18 cellular contexts compared by ENCODE assay signal in the genomic region with DNA sequence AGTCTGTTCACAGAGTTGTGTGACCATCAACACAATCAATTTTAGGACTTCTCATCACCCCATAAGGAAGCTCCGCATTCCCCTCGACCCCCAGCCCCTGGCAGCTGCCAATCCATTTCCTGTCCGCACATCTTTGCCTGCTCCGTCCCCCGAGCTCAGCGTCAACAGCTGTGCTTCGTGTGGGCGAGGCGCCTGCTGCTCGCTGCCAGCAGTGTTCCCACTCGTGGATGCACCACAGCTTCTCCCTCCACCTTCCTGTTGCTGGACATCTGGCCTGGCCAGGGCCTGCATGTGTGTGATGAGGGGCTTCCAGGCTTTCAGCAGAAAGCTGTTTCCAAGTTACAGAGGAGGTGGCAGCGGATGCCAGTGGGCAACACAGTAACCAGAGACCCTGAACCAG.
DNase-seq lines count a peak whose midpoint lies in the region; ATAC-seq and TF ChIP-seq lines count a peak whose summit lies in the region.
"Had no signal": no experiment of that assay in that cellular context is flagged by ENCODE, and none has a peak within 500 bp of the region (broad histone marks: within the 10 kb centered on the region; RNA-seq: fewer than 3 reads in every experiment).

No MANE protein-coding gene starts in this region.

- H3K27ac Mint-ChIP-seq in CD8-positive, alpha-beta memory T cell = peak overlapping the region in 6 of 8 donors; percentile 51 to 99 (median 94)
- peak overlapping the region; percentile 4 for H3K27ac Mint-ChIP-seq in activated T-helper 2 cell treated with anti-CD3 and anti-CD28 coated beads, Interferon-gamma antibody, Interleukin-2, Interleukin-4, amounts not matched to agents 10 μg/mL and 5 μg/mL and 100 μg/mL, durations not matched to agents 14 hours and 24 hours and 36 hours
- H3K27ac Mint-ChIP-seq in natural killer cell (peak overlapping the region; percentile 95 to 98), HFFc6 (no peak overlapping the region)

- no peak overlapping the region; a peak in 1 of 20 replicates for H3K4me3 ChIP-seq in BLaER1 treated with 17β-estradiol and CSF1 and Interleukin-3, amounts not matched to agents 10 nM and 100 nM
- H3K4me3 ChIP-seq in CD8-positive, alpha-beta memory T cell (ENCODE audit: low read length) = no peak overlapping the region
- H3K4me3 ChIP-seq: skin epidermis had no signal

- H3K27me3 Mint-ChIP-seq in CD8-positive, alpha-beta memory T cell = no peaks in the 10 kb centered on the region
- H3K27me3 Mint-ChIP-seq in activated T-helper 2 cell treated with anti-CD3 and anti-CD28 coated beads, Interferon-gamma antibody, Interleukin-2, Interleukin-4, amounts not matched to agents 10 μg/mL and 5 μg/mL and 100 μg/mL, durations not matched to agents 14 hours and 24 hours and 36 hours (ENCODE audit: low read depth) = no peaks in the 10 kb centered on the region
- H3K27me3 Mint-ChIP-seq in natural killer cell (ENCODE audit: low read depth in 2 of 2) = no peaks in the 10 kb centered on the region
- no peaks in the 10 kb centered on the region for H3K27me3 Mint-ChIP-seq in HFFc6 (ENCODE audit: insufficient read depth)

- peak overlapping the region; percentile 37 to 97 (median 70); a peak in 19 of 22 replicates for H3K27ac ChIP-seq in BLaER1 treated with 17β-estradiol and CSF1 and Interleukin-3, amounts not matched to agents 10 nM and 100 nM
- H3K27ac ChIP-seq in CD8-positive, alpha-beta memory T cell (ENCODE audit: low read depth, low read length) = no peak overlapping the region
- H3K27ac ChIP-seq: parathyroid adenoma had no signal

- intact Hi-C loops in activated T-helper 2 cell treated with anti-CD3 and anti-CD28 coated beads, Interferon-gamma antibody, Interleukin-2, Interleukin-4, amounts not matched to agents 10 μg/mL and 5 μg/mL and 100 μg/mL, durations not matched to agents 14 hours and 24 hours and 36 hours (cut with micrococcal nuclease) = no loop called here
- intact Hi-C loops in natural killer cell (cut with micrococcal nuclease) = no loop called here

- no peak for ATAC-seq in natural killer cell
- no peak for ATAC-seq in GM21529 (IDR thresholded peaks at IDR 0.05; ENCODE audit: unreplicated experiment)
- no peak for ATAC-seq in GM18502 (IDR thresholded peaks at IDR 0.05; ENCODE audit: poor library complexity, unreplicated experiment)

- H3K9me3 ChIP-seq in BLaER1 treated with 17β-estradiol and CSF1 and Interleukin-3, amounts not matched to agents 10 nM and 100 nM (replicated peaks in 1 of 11) = no peaks in the 10 kb centered on the region
- H3K9me3 ChIP-seq in CD8-positive, alpha-beta memory T cell (ENCODE audit: low read length) = no peaks in the 10 kb centered on the region

- H3K9ac ChIP-seq in BLaER1 treated with 17β-estradiol and CSF1 and Interleukin-3, amounts not matched to agents 10 nM and 100 nM = peak overlapping the region in 7 of 11 experiments; percentile 11 to 89 (median 26); a peak in 11 of 22 replicates
- H3K9ac ChIP-seq: parathyroid adenoma had no signal

- no peaks in the 10 kb centered on the region for H3K27me3 ChIP-seq in BLaER1 treated with 17β-estradiol and CSF1 and Interleukin-3, amounts not matched to agents 10 nM and 100 nM
- no peaks in the 10 kb centered on the region for H3K27me3 ChIP-seq in CD8-positive, alpha-beta memory T cell (ENCODE audit: insufficient read depth, low read length, poor library complexity, severe bottlenecking)

- TF ChIP-seq CTCF in natural killer cell (IDR thresholded peaks at IDR 0.05) (no peak), HFFc6 (IDR thresholded peaks at IDR 0.05) (no peak)

- peaks cover 61 to 79% (median 71%) of the 10 kb centered on the region in 3 donors for H3K4me1 Mint-ChIP-seq in CD8-positive, alpha-beta memory T cell
- peaks cover 46% of the 10 kb centered on the region for H3K4me1 Mint-ChIP-seq in activated T-helper 2 cell treated with anti-CD3 and anti-CD28 coated beads, Interferon-gamma antibody, Interleukin-2, Interleukin-4, amounts not matched to agents 10 μg/mL and 5 μg/mL and 100 μg/mL, durations not matched to agents 14 hours and 24 hours and 36 hours (ENCODE audit: low read depth)
- H3K4me1 Mint-ChIP-seq in natural killer cell (peaks cover 51 to 58% of the 10 kb centered on the region in 2 donors), HFFc6 (ENCODE audit: low read depth) (peaks cover 38% of the 10 kb centered on the region)

- peak overlapping the region; percentile 40 to 91 (median 69) for H3K4me2 ChIP-seq in BLaER1 treated with 17β-estradiol and CSF1 and Interleukin-3, amounts not matched to agents 10 nM and 100 nM

- POLR2A ChIA-PET in CD8-positive, alpha-beta memory T cell (lab: Charles Lee) = no interaction called here

- no peak for DNase-seq in CD8-positive, alpha-beta memory T cell
- DNase-seq in activated T-helper 2 cell treated with anti-CD3 and anti-CD28 coated beads, Interferon-gamma antibody, Interleukin-2, Interleukin-4, amounts not matched to agents 10 μg/mL and 5 μg/mL and 100 μg/mL, durations not matched to agents 14 hours and 24 hours and 36 hours (ENCODE audit: low spot score) = no peak
- DNase-seq in natural killer cell = no peak
- no peak for DNase-seq in HFFc6
- no peak for DNase-seq in NCI-H1436 treated with DMSO at 0.1 percent for 48 hours (lab: John Stamatoyannopoulos, UW)
- DNase-seq: activated T-cell treated with anti-CD3 and anti-CD28 coated beads, Interleukin-2, amount 50 U/mL, for 4 hours; amniotic stem cell; caudate nucleus; GF-D8; head of caudate nucleus; NCI-H187; RPMI8226; stimulated activated CD4-positive, alpha-beta T cell treated with anti-CD3 and anti-CD28 coated beads, Interleukin-2, amount 100 ng/mL, for 48 hours had no signal

- CTCF ChIA-PET in CD8-positive, alpha-beta memory T cell (lab: Charles Lee) = interaction anchor here (2.9 to 5.4 kb wide), 2 partner anchors 46 to 108 kb away, joined by 14 to 28 read pairs; partner anchors contain the start of gene RAPGEF1

- peaks cover 0 to 37% (median 0%) of the 10 kb centered on the region in 11 experiments; a peak in 4 of 22 replicates for H4K20me1 ChIP-seq in BLaER1 treated with 17β-estradiol and CSF1 and Interleukin-3, amounts not matched to agents 10 nM and 100 nM

- H3K9me3 Mint-ChIP-seq in CD8-positive, alpha-beta memory T cell = no peaks in the 10 kb centered on the region
- no peaks in the 10 kb centered on the region for H3K9me3 Mint-ChIP-seq in activated T-helper 2 cell treated with anti-CD3 and anti-CD28 coated beads, Interferon-gamma antibody, Interleukin-2, Interleukin-4, amounts not matched to agents 10 μg/mL and 5 μg/mL and 100 μg/mL, durations not matched to agents 14 hours and 24 hours and 36 hours
- H3K9me3 Mint-ChIP-seq in natural killer cell (no peaks in the 10 kb centered on the region), HFFc6 (no peaks in the 10 kb centered on the region)
- H3K9me3 Mint-ChIP-seq: activated T-cell treated with anti-CD3 and anti-CD28 coated beads, Interleukin-2, amount 50 U/mL, for 4 hours had no signal

- no peak overlapping the region for H3K4me3 Mint-ChIP-seq in CD8-positive, alpha-beta memory T cell
- no peak overlapping the region for H3K4me3 Mint-ChIP-seq in activated T-helper 2 cell treated with anti-CD3 and anti-CD28 coated beads, Interferon-gamma antibody, Interleukin-2, Interleukin-4, amounts not matched to agents 10 μg/mL and 5 μg/mL and 100 μg/mL, durations not matched to agents 14 hours and 24 hours and 36 hours (ENCODE audit: low read depth)
- H3K4me3 Mint-ChIP-seq in natural killer cell = no peak overlapping the region
- H3K4me3 Mint-ChIP-seq in HFFc6 = no peak overlapping the region
- H3K4me3 Mint-ChIP-seq: activated T-cell treated with anti-CD3 and anti-CD28 coated beads, Interleukin-2, amount 50 U/mL, for 4 hours had no signal

- H3K4me1 ChIP-seq in BLaER1 treated with 17β-estradiol and CSF1 and Interleukin-3, amounts not matched to agents 10 nM and 100 nM = peaks cover 58 to 100% (median 93%) of the 10 kb centered on the region in 10 experiments
- H3K4me1 ChIP-seq in CD8-positive, alpha-beta memory T cell (ENCODE audit: insufficient read depth, low read length) = peaks cover 50% of the 10 kb centered on the region
- H3K4me1 ChIP-seq: parathyroid adenoma had no signal

- peaks cover 7 to 70% (median 10%) of the 10 kb centered on the region in 3 donors for H3K36me3 Mint-ChIP-seq in CD8-positive, alpha-beta memory T cell
- peaks cover 73% of the 10 kb centered on the region for H3K36me3 Mint-ChIP-seq in activated T-helper 2 cell treated with anti-CD3 and anti-CD28 coated beads, Interferon-gamma antibody, Interleukin-2, Interleukin-4, amounts not matched to agents 10 μg/mL and 5 μg/mL and 100 μg/mL, durations not matched to agents 14 hours and 24 hours and 36 hours (ENCODE audit: low read depth)
- H3K36me3 Mint-ChIP-seq in natural killer cell (no peaks in the 10 kb centered on the region), HFFc6 (ENCODE audit: low read depth) (peaks cover 9% of the 10 kb centered on the region)

- H3K36me3 ChIP-seq in BLaER1 treated with 17β-estradiol and CSF1 and Interleukin-3, amounts not matched to agents 10 nM and 100 nM = peaks cover 37 to 97% (median 62%) of the 10 kb centered on the region in 11 experiments
- peaks cover 1% of the 10 kb centered on the region for H3K36me3 ChIP-seq in CD8-positive, alpha-beta memory T cell (ENCODE audit: insufficient read depth, low read length)
